In genomic region chr17:2929881-2930533, GRCh38 we compare ENCODE assay signal across 1 cellular context.
A peak's percentile ranks its signal among the peaks of the same experiment; 100 is the strongest.
TF ChIP-seq lines count a peak whose summit lies in the region.

No MANE protein-coding gene starts in this region.

TF ChIP-seq in WTC11, 78 proteins besides CTCF, POLR2A, EP300 and RAD21 (continued from another document):
- TF ChIP-seq ZNF532 (CRISPR knock-in tag; IDR thresholded peaks at IDR 0.05; ENCODE audit: borderline replicate concordance) (no peak), IRF1 (CRISPR knock-in tag; IDR thresholded peaks at IDR 0.05) (0 out of 2 replicates have a peak, but pooled peaks have one; percentile 30), ZNF138 (CRISPR knock-in tag; conservative IDR thresholded peaks at IDR 0.05) (0 out of 2 replicates have a peak, but pooled peaks have one; percentile 61), FOXK1 (CRISPR knock-in tag; IDR thresholded peaks at IDR 0.05) (no peak), MAX (CRISPR knock-in tag; IDR thresholded peaks at IDR 0.05) (peak; percentile 72; the same call in 1 of the 2 replicates), PRDM15 (CRISPR knock-in tag; IDR thresholded peaks at IDR 0.05) (peak; percentile 38; the same call in 1 of the 2 replicates), JAZF1 (CRISPR knock-in tag; IDR thresholded peaks at IDR 0.05) (no peak), ETV6 (CRISPR knock-in tag; IDR thresholded peaks at IDR 0.05) (peak; percentile 60), CBFB (CRISPR knock-in tag; IDR thresholded peaks at IDR 0.05; ENCODE audit: low read depth) (no peak), USF1 (CRISPR knock-in tag; IDR thresholded peaks at IDR 0.05) (peak; percentile 81), NFE2L1 (CRISPR knock-in tag; IDR thresholded peaks at IDR 0.05) (no peak), ESRRA (CRISPR knock-in tag; IDR thresholded peaks at IDR 0.05; ENCODE audit: borderline replicate concordance) (0 out of 2 replicates have a peak, but pooled peaks have one; percentile 17)
